8 cellular contexts compared by ENCODE assay signal in genomic region chr4:173521474-173522159, GRCh38. TPM values are rescaled to one million over a fixed set of nuclear protein-coding genes. Genes with fewer than 3 reads are reported as not detected.
DNase-seq lines count a peak whose midpoint lies in the region; ATAC-seq and TF ChIP-seq lines count a peak whose summit lies in the region.

No MANE protein-coding gene starts in this region.

- H3K4me2 ChIP-seq in neural cell (ENCODE audit: low read length) = no peak overlapping the region

- H3K9me3 ChIP-seq in AG04450 (ENCODE audit: control insufficient read depth, insufficient read depth, low read length) (peaks cover 32% of the 10 kb centered on the region), RWPE2 (ENCODE audit: severe bottlenecking) (no peaks in the 10 kb centered on the region), neural cell (ENCODE audit: low read length) (no peaks in the 10 kb centered on the region)

- H3K4me3 ChIP-seq in AG04450 (ENCODE audit: low read depth, low read length) = peak overlapping the region; percentile 66
- peak overlapping the region; percentile 16 for H3K4me3 ChIP-seq in RWPE2 (ENCODE audit: severe bottlenecking)
- H3K4me3 ChIP-seq in fibroblast of the aortic adventitia (ENCODE audit: low read depth, low read length) = peak overlapping the region; percentile 51
- peak overlapping the region; percentile 59 for H3K4me3 ChIP-seq in neural cell (ENCODE audit: low read length)

- DNase-seq in AG04450 (ENCODE audit: low read depth, low spot score) = no peak
- no peak for DNase-seq in RWPE2 (ENCODE audit: low spot score)
- DNase-seq in fibroblast of the aortic adventitia (ENCODE audit: low read depth) = no peak
- no peak for DNase-seq in DMS114 treated with DMSO at 0.1 percent for 48 hours (lab: John Stamatoyannopoulos, UW; ENCODE audit: unreplicated experiment)
- DNase-seq in EL = no peak
- DNase-seq in activated CD4-positive, CD25-positive, alpha-beta regulatory T cell (lab: John Stamatoyannopoulos, UW) = no peak
- DNase-seq in anterior cingulate cortex (lab: John Stamatoyannopoulos, UW) = no peak

- ATAC-seq in RWPE2 (ENCODE audit: low read depth) = peak; percentile 40

- no peak overlapping the region for H2AFZ ChIP-seq in neural cell (ENCODE audit: low read depth, low read length)

- H4K20me1 ChIP-seq in neural cell (ENCODE audit: insufficient read depth) = no peaks in the 10 kb centered on the region

- CTCF ChIA-PET in AG04450 (lab: Charles Lee) = interaction anchor here (0.6 kb wide), 1 partner anchor 10 kb away, joined by 3 read pairs; no protein-coding TSS in a partner anchor

- TF ChIP-seq RAD21 in neural cell (conservative IDR thresholded peaks at IDR 0.05) = no peak

- H3F3A ChIP-seq in neural cell (ENCODE audit: insufficient read depth, low read length, poor library complexity, severe bottlenecking) = no peaks in the 10 kb centered on the region

- H3K9ac ChIP-seq in neural cell (ENCODE audit: low read length) = no peak overlapping the region

- no peak for TF ChIP-seq EP300 in neural cell (conservative IDR thresholded peaks at IDR 0.05; ENCODE audit: poor library complexity, severe bottlenecking)

- no peaks in the 10 kb centered on the region for H3K79me2 ChIP-seq in neural cell (replicated peaks; ENCODE audit: insufficient read depth, low read length)

- H3K27me3 ChIP-seq in AG04450 (ENCODE audit: control insufficient read depth, insufficient read depth, low read length) = peaks cover 74% of the 10 kb centered on the region
- peaks cover 100% of the 10 kb centered on the region for H3K27me3 ChIP-seq in RWPE2 (ENCODE audit: insufficient read depth, poor library complexity, severe bottlenecking)
- peaks cover 100% of the 10 kb centered on the region for H3K27me3 ChIP-seq in neural cell (ENCODE audit: insufficient read depth, low read depth, low read length)

- POLR2A ChIA-PET in AG04450 (lab: Yijun Ruan, JAX) = no interaction called here

- H3K36me3 ChIP-seq in RWPE2 (ENCODE audit: low read depth) (no peaks in the 10 kb centered on the region), neural cell (ENCODE audit: insufficient read depth, low read length) (no peaks in the 10 kb centered on the region)

- H3K4me1 ChIP-seq in RWPE2 (ENCODE audit: insufficient read depth, poor library complexity, severe bottlenecking) = no peaks in the 10 kb centered on the region

- no peaks in the 10 kb centered on the region for H3K9me2 ChIP-seq in neural cell (ENCODE audit: insufficient read depth, low read length)

- no peak overlapping the region for H3K27ac ChIP-seq in AG04450 (ENCODE audit: low read depth, low read length)
- no peak overlapping the region for H3K27ac ChIP-seq in RWPE2 (ENCODE audit: poor library complexity, severe bottlenecking)
- H3K27ac ChIP-seq in neural cell (ENCODE audit: low read length) = no peak overlapping the region

- TF ChIP-seq CTCF in AG04450 (IDR thresholded peaks at IDR 0.05; ENCODE audit: low read depth, low read length) (no peak), RWPE2 (IDR thresholded peaks at IDR 0.05; ENCODE audit: poor library complexity, severe bottlenecking) (no peak), fibroblast of the aortic adventitia (IDR thresholded peaks at IDR 0.05; ENCODE audit: insufficient read depth, low read length) (no peak), neural cell (IDR thresholded peaks at IDR 0.05; ENCODE audit: poor library complexity, severe bottlenecking) (no peak)

TF ChIP-seq in neural cell, 6 proteins besides CTCF, POLR2A, EP300 and RAD21:
- TF ChIP-seq TAF1 (IDR thresholded peaks at IDR 0.05; ENCODE audit: low read depth) (no peak), MXI1 (conservative IDR thresholded peaks at IDR 0.05; ENCODE audit: poor library complexity, severe bottlenecking) (no peak), POLR2AphosphoS5 (IDR thresholded peaks at IDR 0.05) (no peak), EZH2 (IDR thresholded peaks at IDR 0.05; ENCODE audit: borderline replicate concordance, insufficient read depth, low read length, poor library complexity, severe bottlenecking) (no peak), SMC3 (conservative IDR thresholded peaks at IDR 0.05; ENCODE audit: poor library complexity) (no peak)
- TF ChIP-seq, protein P1, sequence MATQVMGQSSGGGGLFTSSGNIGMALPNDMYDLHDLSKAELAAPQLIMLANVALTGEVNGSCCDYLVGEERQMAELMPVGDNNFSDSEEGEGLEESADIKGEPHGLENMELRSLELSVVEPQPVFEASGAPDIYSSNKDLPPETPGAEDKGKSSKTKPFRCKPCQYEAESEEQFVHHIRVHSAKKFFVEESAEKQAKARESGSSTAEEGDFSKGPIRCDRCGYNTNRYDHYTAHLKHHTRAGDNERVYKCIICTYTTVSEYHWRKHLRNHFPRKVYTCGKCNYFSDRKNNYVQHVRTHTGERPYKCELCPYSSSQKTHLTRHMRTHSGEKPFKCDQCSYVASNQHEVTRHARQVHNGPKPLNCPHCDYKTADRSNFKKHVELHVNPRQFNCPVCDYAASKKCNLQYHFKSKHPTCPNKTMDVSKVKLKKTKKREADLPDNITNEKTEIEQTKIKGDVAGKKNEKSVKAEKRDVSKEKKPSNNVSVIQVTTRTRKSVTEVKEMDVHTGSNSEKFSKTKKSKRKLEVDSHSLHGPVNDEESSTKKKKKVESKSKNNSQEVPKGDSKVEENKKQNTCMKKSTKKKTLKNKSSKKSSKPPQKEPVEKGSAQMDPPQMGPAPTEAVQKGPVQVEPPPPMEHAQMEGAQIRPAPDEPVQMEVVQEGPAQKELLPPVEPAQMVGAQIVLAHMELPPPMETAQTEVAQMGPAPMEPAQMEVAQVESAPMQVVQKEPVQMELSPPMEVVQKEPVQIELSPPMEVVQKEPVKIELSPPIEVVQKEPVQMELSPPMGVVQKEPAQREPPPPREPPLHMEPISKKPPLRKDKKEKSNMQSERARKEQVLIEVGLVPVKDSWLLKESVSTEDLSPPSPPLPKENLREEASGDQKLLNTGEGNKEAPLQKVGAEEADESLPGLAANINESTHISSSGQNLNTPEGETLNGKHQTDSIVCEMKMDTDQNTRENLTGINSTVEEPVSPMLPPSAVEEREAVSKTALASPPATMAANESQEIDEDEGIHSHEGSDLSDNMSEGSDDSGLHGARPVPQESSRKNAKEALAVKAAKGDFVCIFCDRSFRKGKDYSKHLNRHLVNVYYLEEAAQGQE (IDR thresholded peaks at IDR 0.05; ENCODE audit: borderline replicate concordance) = no peak

RNA-seq across cellular contexts. Expression of gene HAND2, which starts 8.4 kb away (rescaled TPM):
- polyA plus RNA-seq in AG04450 (2011; rRNA removed) (2.2 and 2.4 TPM in 2 replicates), neural cell (not detected in 2 replicates)
- 1.9 and 2.4 TPM in 2 replicates for polyA minus RNA-seq in AG04450 (2011; rRNA and poly(A)+ RNA removed)
- total RNA-seq in fibroblast of the aortic adventitia (ENCODE audit: low replicate concordance) = 31.3 TPM in 2 replicates
- polyA minus RNA-seq in neural cell = not detected in 2 replicates

Comparison
In these comparisons a context has a peak if more than half of its experiments do, and no peak if none do; other contexts are left out.
1. H3K4me3 ChIP-seq: peak in every context shown above with its lines; median percentile 66 in AG04450; 59 in neural cell; 51 in fibroblast of the aortic adventitia; 16 in RWPE2.